Comparison of ENCODE assay signal across 2 cellular contexts in the genomic region with DNA sequence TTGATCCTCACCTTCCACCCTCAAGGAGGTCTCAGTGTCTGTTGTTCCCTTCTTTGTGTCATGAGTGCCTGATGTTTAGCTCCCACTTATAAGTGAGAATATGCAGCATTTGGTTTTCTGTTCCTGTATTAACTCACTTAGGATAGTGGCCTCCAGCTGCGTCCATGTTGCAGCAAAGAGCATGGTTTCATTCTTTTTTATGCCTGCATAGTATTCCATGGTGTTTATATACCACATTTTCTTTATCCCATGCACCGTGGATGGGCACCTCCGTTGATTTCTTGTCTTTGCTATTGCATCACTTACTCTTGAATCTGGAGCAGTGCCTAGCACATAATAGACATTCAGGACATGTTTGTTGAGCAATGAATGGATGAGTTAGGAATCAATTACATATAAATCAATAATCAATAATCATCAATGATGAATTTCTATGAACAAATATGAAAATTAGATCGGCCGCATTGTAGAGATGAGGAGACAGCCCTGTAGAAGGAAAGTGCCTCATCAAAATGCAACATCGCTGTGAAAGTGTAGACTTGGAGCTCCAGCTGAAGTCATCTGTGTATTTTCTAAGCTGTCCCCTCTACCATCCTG.
A peak's percentile ranks its signal among the peaks of the same experiment; 100 is the strongest.
TF ChIP-seq lines count a peak whose summit lies in the region.

No MANE protein-coding gene starts in this region.

TF ChIP-seq in HepG2, 621 proteins besides CTCF, POLR2A, EP300 and RAD21:
- TF ChIP-seq, protein P1, sequence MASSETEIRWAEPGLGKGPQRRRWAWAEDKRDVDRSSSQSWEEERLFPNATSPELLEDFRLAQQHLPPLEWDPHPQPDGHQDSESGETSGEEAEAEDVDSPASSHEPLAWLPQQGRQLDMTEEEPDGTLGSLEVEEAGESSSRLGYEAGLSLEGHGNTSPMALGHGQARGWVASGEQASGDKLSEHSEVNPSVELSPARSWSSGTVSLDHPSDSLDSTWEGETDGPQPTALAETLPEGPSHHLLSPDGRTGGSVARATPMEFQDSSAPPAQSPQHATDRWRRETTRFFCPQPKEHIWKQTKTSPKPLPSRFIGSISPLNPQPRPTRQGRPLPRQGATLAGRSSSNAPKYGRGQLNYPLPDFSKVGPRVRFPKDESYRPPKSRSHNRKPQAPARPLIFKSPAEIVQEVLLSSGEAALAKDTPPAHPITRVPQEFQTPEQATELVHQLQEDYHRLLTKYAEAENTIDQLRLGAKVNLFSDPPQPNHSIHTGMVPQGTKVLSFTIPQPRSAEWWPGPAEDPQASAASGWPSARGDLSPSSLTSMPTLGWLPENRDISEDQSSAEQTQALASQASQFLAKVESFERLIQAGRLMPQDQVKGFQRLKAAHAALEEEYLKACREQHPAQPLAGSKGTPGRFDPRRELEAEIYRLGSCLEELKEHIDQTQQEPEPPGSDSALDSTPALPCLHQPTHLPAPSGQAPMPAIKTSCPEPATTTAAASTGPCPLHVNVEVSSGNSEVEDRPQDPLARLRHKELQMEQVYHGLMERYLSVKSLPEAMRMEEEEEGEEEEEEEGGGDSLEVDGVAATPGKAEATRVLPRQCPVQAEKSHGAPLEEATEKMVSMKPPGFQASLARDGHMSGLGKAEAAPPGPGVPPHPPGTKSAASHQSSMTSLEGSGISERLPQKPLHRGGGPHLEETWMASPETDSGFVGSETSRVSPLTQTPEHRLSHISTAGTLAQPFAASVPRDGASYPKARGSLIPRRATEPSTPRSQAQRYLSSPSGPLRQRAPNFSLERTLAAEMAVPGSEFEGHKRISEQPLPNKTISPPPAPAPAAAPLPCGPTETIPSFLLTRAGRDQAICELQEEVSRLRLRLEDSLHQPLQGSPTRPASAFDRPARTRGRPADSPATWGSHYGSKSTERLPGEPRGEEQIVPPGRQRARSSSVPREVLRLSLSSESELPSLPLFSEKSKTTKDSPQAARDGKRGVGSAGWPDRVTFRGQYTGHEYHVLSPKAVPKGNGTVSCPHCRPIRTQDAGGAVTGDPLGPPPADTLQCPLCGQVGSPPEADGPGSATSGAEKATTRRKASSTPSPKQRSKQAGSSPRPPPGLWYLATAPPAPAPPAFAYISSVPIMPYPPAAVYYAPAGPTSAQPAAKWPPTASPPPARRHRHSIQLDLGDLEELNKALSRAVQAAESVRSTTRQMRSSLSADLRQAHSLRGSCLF (CRISPR knock-in tag; IDR thresholded peaks at IDR 0.05; ENCODE audit: borderline replicate concordance), result no peak
- TF ChIP-seq HOXA3 (CRISPR knock-in tag; IDR thresholded peaks at IDR 0.05), result no peak
- TF ChIP-seq SIX4 (CRISPR knock-in tag; IDR thresholded peaks at IDR 0.05), result no peak
- TF ChIP-seq ZNF256 (CRISPR knock-in tag; conservative IDR thresholded peaks at IDR 0.05), result no peak
- TF ChIP-seq CEBPB (IDR thresholded peaks at IDR 0.05; ENCODE audit: borderline replicate concordance, low read depth, low read length), result peak; percentile 63; the same call in 1 of the 2 replicates
- no peak for TF ChIP-seq ZNF136 (CRISPR knock-in tag; IDR thresholded peaks at IDR 0.05; ENCODE audit: low read depth)
TF ChIP-seq in HepG2: peak in this region for 1.

TF ChIP-seq in K562, 482 proteins besides CTCF, POLR2A, EP300 and RAD21:
- TF ChIP-seq GATAD2A (IDR thresholded peaks at IDR 0.05) (peak; percentile 45; the same call in 1 of the 2 replicates), ZNF146 (CRISPR knock-in tag; IDR thresholded peaks at IDR 0.05; ENCODE audit: unreplicated experiment) (peak; percentile 90), RBM25 (IDR thresholded peaks at IDR 0.05; ENCODE audit: low read depth, low read length, severe bottlenecking) (peak; percentile 38), ZNF780A (CRISPR knock-in tag; IDR thresholded peaks at IDR 0.05) (no peak), CEBPG (CRISPR knock-in tag; IDR thresholded peaks at IDR 0.05) (no peak), CEBPG (tag; conservative IDR thresholded peaks at IDR 0.05 in 1 of 2, IDR thresholded peaks at IDR 0.05 in 1 of 2) (peak; percentile 39 to 58), SMAD1 (IDR thresholded peaks at IDR 0.05; ENCODE audit: low read depth, low read length, partially characterized antibody) (no peak)
- TF ChIP-seq, protein P2, sequence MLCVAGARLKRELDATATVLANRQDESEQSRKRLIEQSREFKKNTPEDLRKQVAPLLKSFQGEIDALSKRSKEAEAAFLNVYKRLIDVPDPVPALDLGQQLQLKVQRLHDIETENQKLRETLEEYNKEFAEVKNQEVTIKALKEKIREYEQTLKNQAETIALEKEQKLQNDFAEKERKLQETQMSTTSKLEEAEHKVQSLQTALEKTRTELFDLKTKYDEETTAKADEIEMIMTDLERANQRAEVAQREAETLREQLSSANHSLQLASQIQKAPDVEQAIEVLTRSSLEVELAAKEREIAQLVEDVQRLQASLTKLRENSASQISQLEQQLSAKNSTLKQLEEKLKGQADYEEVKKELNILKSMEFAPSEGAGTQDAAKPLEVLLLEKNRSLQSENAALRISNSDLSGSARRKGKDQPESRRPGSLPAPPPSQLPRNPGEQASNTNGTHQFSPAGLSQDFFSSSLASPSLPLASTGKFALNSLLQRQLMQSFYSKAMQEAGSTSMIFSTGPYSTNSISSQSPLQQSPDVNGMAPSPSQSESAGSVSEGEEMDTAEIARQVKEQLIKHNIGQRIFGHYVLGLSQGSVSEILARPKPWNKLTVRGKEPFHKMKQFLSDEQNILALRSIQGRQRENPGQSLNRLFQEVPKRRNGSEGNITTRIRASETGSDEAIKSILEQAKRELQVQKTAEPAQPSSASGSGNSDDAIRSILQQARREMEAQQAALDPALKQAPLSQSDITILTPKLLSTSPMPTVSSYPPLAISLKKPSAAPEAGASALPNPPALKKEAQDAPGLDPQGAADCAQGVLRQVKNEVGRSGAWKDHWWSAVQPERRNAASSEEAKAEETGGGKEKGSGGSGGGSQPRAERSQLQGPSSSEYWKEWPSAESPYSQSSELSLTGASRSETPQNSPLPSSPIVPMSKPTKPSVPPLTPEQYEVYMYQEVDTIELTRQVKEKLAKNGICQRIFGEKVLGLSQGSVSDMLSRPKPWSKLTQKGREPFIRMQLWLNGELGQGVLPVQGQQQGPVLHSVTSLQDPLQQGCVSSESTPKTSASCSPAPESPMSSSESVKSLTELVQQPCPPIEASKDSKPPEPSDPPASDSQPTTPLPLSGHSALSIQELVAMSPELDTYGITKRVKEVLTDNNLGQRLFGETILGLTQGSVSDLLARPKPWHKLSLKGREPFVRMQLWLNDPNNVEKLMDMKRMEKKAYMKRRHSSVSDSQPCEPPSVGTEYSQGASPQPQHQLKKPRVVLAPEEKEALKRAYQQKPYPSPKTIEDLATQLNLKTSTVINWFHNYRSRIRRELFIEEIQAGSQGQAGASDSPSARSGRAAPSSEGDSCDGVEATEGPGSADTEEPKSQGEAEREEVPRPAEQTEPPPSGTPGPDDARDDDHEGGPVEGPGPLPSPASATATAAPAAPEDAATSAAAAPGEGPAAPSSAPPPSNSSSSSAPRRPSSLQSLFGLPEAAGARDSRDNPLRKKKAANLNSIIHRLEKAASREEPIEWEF (CRISPR knock-in tag; IDR thresholded peaks at IDR 0.05), result peak; percentile 100
- TF ChIP-seq, protein P3, sequence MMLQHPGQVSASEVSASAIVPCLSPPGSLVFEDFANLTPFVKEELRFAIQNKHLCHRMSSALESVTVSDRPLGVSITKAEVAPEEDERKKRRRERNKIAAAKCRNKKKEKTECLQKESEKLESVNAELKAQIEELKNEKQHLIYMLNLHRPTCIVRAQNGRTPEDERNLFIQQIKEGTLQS (IDR thresholded peaks at IDR 0.05), result 0 out of 2 replicates have a peak, but pooled peaks have one; percentile 18
- TF ChIP-seq, protein P3 (CRISPR knock-in tag; conservative IDR thresholded peaks at IDR 0.05), result no peak
TF ChIP-seq in K562: peak in this region for 6.
